Comparison of ENCODE assay signal across 8 cellular contexts in genomic region chr5:98927988-98928801, GRCh38. TPM values are rescaled to one million over a fixed set of nuclear protein-coding genes. Genes with fewer than 3 reads are reported as not detected.
DNase-seq lines count a peak whose midpoint lies in the region; ATAC-seq and TF ChIP-seq lines count a peak whose summit lies in the region.

No MANE protein-coding gene starts in this region.

- 0 to 1% methylated on average over 10 to 31 of the region's 90 CpGs for WGBS in upper lobe of left lung, 2 donors

- H3K27ac Mint-ChIP-seq in activated naive CD8-positive, alpha-beta T cell: peak overlapping the region; percentile 98
- H3K27ac Mint-ChIP-seq in glutamatergic neuron (ENCODE audit: unreplicated experiment): peak overlapping the region; percentile 80
- peak overlapping the region; percentile 100 for H3K27ac Mint-ChIP-seq in osteocyte (ENCODE audit: unreplicated experiment)

- DNase-seq in BE2C: peak; percentile 86
- peak; percentile 60 to 80 (median 79) for DNase-seq in Peyer's patch
- peak; percentile 75 for DNase-seq in glutamatergic neuron
- peak; percentile 86 for DNase-seq in osteocyte (ENCODE audit: extremely low spot score, unreplicated experiment)
- DNase-seq in upper lobe of left lung: peak; percentile 75 to 93

- H3K4me1 ChIP-seq in BE2C (no peaks in the 10 kb centered on the region), Peyer's patch (peaks cover 0 to 27% (median 10%) of the 10 kb centered on the region in 4 donors), upper lobe of left lung (peaks cover 20 to 42% (median 24%) of the 10 kb centered on the region in 4 donors)

- H3K4me1 Mint-ChIP-seq in activated naive CD8-positive, alpha-beta T cell (ENCODE audit: low read depth): peaks cover 69% of the 10 kb centered on the region
- H3K4me1 Mint-ChIP-seq in glutamatergic neuron (ENCODE audit: low read depth, unreplicated experiment) (peaks cover 2% of the 10 kb centered on the region), osteocyte (ENCODE audit: unreplicated experiment) (peaks cover 35% of the 10 kb centered on the region)

- H3K27me3 ChIP-seq in BE2C: no peaks in the 10 kb centered on the region
- H3K27me3 ChIP-seq in Peyer's patch: no peaks in the 10 kb centered on the region
- H3K27me3 ChIP-seq in upper lobe of left lung: no peaks in the 10 kb centered on the region

- TF ChIP-seq POLR2A in Peyer's patch (IDR thresholded peaks at IDR 0.05) (no peak), upper lobe of left lung (IDR thresholded peaks at IDR 0.05) (no peak)

- peak overlapping the region; percentile 98 for H3K4me3 Mint-ChIP-seq in activated naive CD8-positive, alpha-beta T cell
- H3K4me3 Mint-ChIP-seq in glutamatergic neuron (ENCODE audit: unreplicated experiment): peak overlapping the region; percentile 96
- H3K4me3 Mint-ChIP-seq in osteocyte (ENCODE audit: unreplicated experiment): peak overlapping the region; percentile 97

- peaks cover 5% of the 10 kb centered on the region for H3K36me3 Mint-ChIP-seq in activated naive CD8-positive, alpha-beta T cell
- H3K36me3 Mint-ChIP-seq in glutamatergic neuron (ENCODE audit: unreplicated experiment): no peaks in the 10 kb centered on the region
- H3K36me3 Mint-ChIP-seq in osteocyte (ENCODE audit: unreplicated experiment): peaks cover 15% of the 10 kb centered on the region

- H3K27me3 Mint-ChIP-seq in activated naive CD8-positive, alpha-beta T cell: no peaks in the 10 kb centered on the region
- peaks cover 10% of the 10 kb centered on the region for H3K27me3 Mint-ChIP-seq in glutamatergic neuron (ENCODE audit: unreplicated experiment)
- no peaks in the 10 kb centered on the region for H3K27me3 Mint-ChIP-seq in osteocyte (ENCODE audit: unreplicated experiment)

- H3K9me3 Mint-ChIP-seq in activated naive CD8-positive, alpha-beta T cell (ENCODE audit: low read depth): no peaks in the 10 kb centered on the region
- H3K9me3 Mint-ChIP-seq in glutamatergic neuron (ENCODE audit: unreplicated experiment) (peaks cover 12% of the 10 kb centered on the region), osteocyte (ENCODE audit: unreplicated experiment) (no peaks in the 10 kb centered on the region)

- no peaks in the 10 kb centered on the region for H3K9me3 ChIP-seq in BE2C
- no peaks in the 10 kb centered on the region for H3K9me3 ChIP-seq in Peyer's patch
- no peaks in the 10 kb centered on the region for H3K9me3 ChIP-seq in upper lobe of left lung

- no peak for TF ChIP-seq CTCF in BE2C (IDR thresholded peaks at IDR 0.05; ENCODE audit: low read depth, low read length)
- TF ChIP-seq CTCF in Peyer's patch (IDR thresholded peaks at IDR 0.05): no peak
- TF ChIP-seq CTCF in glutamatergic neuron (IDR thresholded peaks at IDR 0.05; ENCODE audit: partially characterized antibody, unreplicated experiment): no peak
- no peak for TF ChIP-seq CTCF in osteocyte (IDR thresholded peaks at IDR 0.05)
- TF ChIP-seq CTCF in upper lobe of left lung (IDR thresholded peaks at IDR 0.05): no peak

- no peak for TF ChIP-seq EP300 in upper lobe of left lung (IDR thresholded peaks at IDR 0.05)

- H3K4me3 ChIP-seq in BE2C (ENCODE audit: low read depth, low read length): peak overlapping the region; percentile 73
- H3K4me3 ChIP-seq in Peyer's patch: peak overlapping the region; percentile 75 to 88 (median 84)
- H3K4me3 ChIP-seq in upper lobe of left lung: peak overlapping the region; percentile 58 to 87 (median 80)

- peaks cover 28% of the 10 kb centered on the region for H3K36me3 ChIP-seq in BE2C
- peaks cover 0 to 26% (median 0%) of the 10 kb centered on the region in 3 donors for H3K36me3 ChIP-seq in Peyer's patch
- H3K36me3 ChIP-seq in upper lobe of left lung: peaks cover 0 to 26% (median 14%) of the 10 kb centered on the region in 4 donors

- ATAC-seq in GM19043 (IDR thresholded peaks at IDR 0.05; ENCODE audit: low read depth, unreplicated experiment) (peak; percentile 15), HG03354 (IDR thresholded peaks at IDR 0.05; ENCODE audit: poor library complexity, severe bottlenecking, unreplicated experiment) (peak; percentile 36), upper lobe of left lung (ENCODE audit: low FRiP score in 2 of 2) (peak; percentile 44 to 61)

- H3K27ac ChIP-seq in Peyer's patch: peak overlapping the region; percentile 96 to 100 (median 100)
- H3K27ac ChIP-seq in upper lobe of left lung: peak overlapping the region; percentile 98 to 100 (median 100)

RNA-seq across cellular contexts. Expression of gene CHD1, which starts 0.6 kb away (rescaled TPM):
- 20.3 TPM for polyA plus RNA-seq in BE2C (2012; ENCODE audit: insufficient read depth, insufficient read length, low read depth)
- total RNA-seq in Peyer's patch: 100 to 1,000 TPM in 1 of 4 donors, 10 to 100 TPM in 3; 43.5 to 120 (median 69.5) TPM
- total RNA-seq in glutamatergic neuron (ENCODE audit: unreplicated experiment): 34.2 TPM
- 28.3 and 32.6 TPM in 2 replicates for total RNA-seq in osteocyte
- total RNA-seq in upper lobe of left lung: 10 to 100 TPM; 23.0 to 95.5 (median 42.0) TPM

Comparison
In these comparisons a context has a peak if more than half of its experiments do, and no peak if none do; other contexts are left out.
1. Peak in every context shown above with its lines: DNase-seq, ATAC-seq, H3K4me3 ChIP-seq and H3K27ac ChIP-seq.